ENCODE assay signal across 9 cellular contexts in the genomic region with DNA sequence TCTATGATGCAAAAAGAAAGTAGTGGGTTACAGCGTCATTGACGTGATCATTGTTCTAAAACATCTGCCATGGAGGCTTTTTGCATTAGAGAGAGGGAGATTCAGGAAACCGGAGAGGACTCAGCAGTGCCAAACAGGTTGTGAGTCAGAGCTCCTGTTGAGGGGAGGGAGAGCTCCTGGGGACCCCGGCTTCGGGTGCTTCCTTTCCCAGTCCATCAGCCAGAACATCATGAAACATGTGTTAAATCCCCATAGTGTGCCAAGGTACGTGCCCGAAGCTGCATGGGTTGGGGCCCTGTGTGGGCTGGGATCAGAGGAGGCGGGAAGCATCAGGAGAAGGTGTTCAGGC. TPM values are rescaled to one million over a fixed set of nuclear protein-coding genes. Genes with fewer than 3 reads are reported as not detected.
A peak's percentile ranks its signal among the peaks of the same experiment; 100 is the strongest.
DNase-seq lines count a peak whose midpoint lies in the region; ATAC-seq, FAIRE-seq and TF ChIP-seq lines count a peak whose summit lies in the region.
"Had no signal": no experiment of that assay in that cellular context is flagged by ENCODE, and none has a peak within 500 bp of the region (broad histone marks: within the 10 kb centered on the region; RNA-seq: fewer than 3 reads in every experiment).

No MANE protein-coding gene starts in this region.

- H3K36me3 ChIP-seq in right atrium auricular region: no peaks in the 10 kb centered on the region
- H3K36me3 ChIP-seq in uterus: no peaks in the 10 kb centered on the region
- H3K36me3 ChIP-seq: SJSA1 had no signal

- TF ChIP-seq CTCF in right atrium auricular region (IDR thresholded peaks at IDR 0.05): no peak
- TF ChIP-seq CTCF in uterus (IDR thresholded peaks at IDR 0.05): no peak
- TF ChIP-seq CTCF in D721Med (IDR thresholded peaks at IDR 0.05; ENCODE audit: insufficient read depth, missing control alignments): no peak

- H3K27me3 ChIP-seq in right atrium auricular region (no peaks in the 10 kb centered on the region), uterus (no peaks in the 10 kb centered on the region)

- intact Hi-C loops in left cardiac atrium (cut with DNase I) (no loop called here), uterus (cut with DNase I; ENCODE audit: low total_unique reads) (no loop called here)

- H3K9me3 ChIP-seq in right atrium auricular region (no peaks in the 10 kb centered on the region), uterus (no peaks in the 10 kb centered on the region)
- H3K9me3 ChIP-seq: SJSA1 had no signal

- H3K27ac ChIP-seq in right atrium auricular region: no peak overlapping the region
- H3K27ac ChIP-seq in uterus: peak overlapping the region; percentile 59 to 76
- H3K27ac ChIP-seq: SJSA1 had no signal

- ATAC-seq in left cardiac atrium (peak; percentile 3 to 45), GM21360 (IDR thresholded peaks at IDR 0.05; ENCODE audit: unreplicated experiment) (no peak)

- peak overlapping the region in 1 of 2 donors; percentile 66 for H3K4me3 ChIP-seq in right atrium auricular region
- H3K4me3 ChIP-seq in uterus: no peak overlapping the region

- TF ChIP-seq POLR2A in uterus (IDR thresholded peaks at IDR 0.05): no peak

- no peak for DNase-seq in left cardiac atrium
- DNase-seq in right atrium auricular region (ENCODE audit: low spot score): no peak
- peak; percentile 28 to 35 for DNase-seq in activated T-cell treated with anti-CD3 and anti-CD28 coated beads, Interleukin-2, amount 50 U/mL, for 48 hours
- peak; percentile 41 for DNase-seq in iPS-NIHi7 (ENCODE audit: extremely low spot score)
- no peak for DNase-seq in uterus
- DNase-seq in stimulated activated CD4-positive, alpha-beta T cell treated with anti-CD3 and anti-CD28 coated beads, Interleukin-4, amount 100 ng/mL, for 4 hours: no peak
- DNase-seq in D721Med (ENCODE audit: insufficient read length, low spot score): no peak

- H3K4me1 ChIP-seq in right atrium auricular region (peaks cover 0 to 19% of the 10 kb centered on the region in 2 donors), uterus (peaks cover 1 to 10% of the 10 kb centered on the region in 2 donors)

- no peak for FAIRE-seq in D721Med (lab: Jason Lieb, UNC)

RNA-seq across cellular contexts. Expression of a gene that starts 0.8 kb away (rescaled TPM):
- 1 to 10 TPM; 4.9 to 7.2 TPM for total RNA-seq in left cardiac atrium
- 1 to 10 TPM; 1.7 to 2.8 TPM for total RNA-seq in right atrium auricular region
- total RNA-seq in uterus: 10 to 100 TPM in 1 of 4 donors, 1 to 10 TPM in 3; 4.4 to 29.6 (median 8.1) TPM

Comparison
In these comparisons a context has a peak if more than half of its experiments do, and no peak if none do; other contexts are left out.
1. DNase-seq: peak in activated T-cell treated with anti-CD3 and anti-CD28 coated beads, Interleukin-2, amount 50 U/mL, for 48 hours (2 of 2) and iPS-NIHi7 (single experiment); none in left cardiac atrium (single experiment), right atrium auricular region (single experiment), uterus (0 of 2), stimulated activated CD4-positive, alpha-beta T cell treated with anti-CD3 and anti-CD28 coated beads, Interleukin-4, amount 100 ng/mL, for 4 hours (0 of 2) and D721Med (single experiment).
2. H3K27ac ChIP-seq: peak in uterus (2 of 2); none in right atrium auricular region (0 of 2).